In genomic region chr13:77016241-77016812, GRCh38 we compare ENCODE assay signal across 25 cellular contexts. TPM values are rescaled to one million over a fixed set of nuclear protein-coding genes. Genes with fewer than 3 reads are reported as not detected.
DNase-seq lines count a peak whose midpoint lies in the region; ATAC-seq, FAIRE-seq and TF ChIP-seq lines count a peak whose summit lies in the region.
"Had no signal": no experiment of that assay in that cellular context is flagged by ENCODE, and none has a peak within 500 bp of the region (broad histone marks: within the 10 kb centered on the region; RNA-seq: fewer than 3 reads in every experiment).

No MANE protein-coding gene starts in this region.

- POLR2A ChIA-PET in CD8-positive, alpha-beta T cell (lab: Charles Lee) = interaction anchor here (1.2 to 2.3 kb wide), 3 partner anchors 10 to 24 kb away, joined by 3 to 15 read pairs (median 15); partner anchors contain the start of genes CLN5 and FBXL3

- H3K4me3 Mint-ChIP-seq in CD8-positive, alpha-beta T cell = no peak overlapping the region
- H3K4me3 Mint-ChIP-seq: activated CD8-positive, alpha-beta T cell treated with anti-CD3 and anti-CD28 coated beads for 36 hours; activated naive CD8-positive, alpha-beta T cell treated with anti-CD3 and anti-CD28 coated beads, Interleukin-2, amount 10 ng/mL, durations not matched to agents 7 days and 5 days; activated T-cell treated with anti-CD3 and anti-CD28 coated beads, Interleukin-2, amount 50 U/mL, for 72 hours; CD8-positive, alpha-beta memory T cell had no signal

- peaks cover 75% of the 10 kb centered on the region for H3K4me1 Mint-ChIP-seq in CD8-positive, alpha-beta T cell (ENCODE audit: low read depth)

- no peak for ATAC-seq in CD8-positive, alpha-beta T cell
- ATAC-seq in HG03342 (IDR thresholded peaks at IDR 0.05; ENCODE audit: unreplicated experiment) = no peak
- ATAC-seq in HG03196 (IDR thresholded peaks at IDR 0.05; ENCODE audit: unreplicated experiment) = no peak
- ATAC-seq: activated CD8-positive, alpha-beta T cell treated with anti-CD3 and anti-CD28 coated beads for 36 hours; activated T-cell treated with anti-CD3 and anti-CD28 coated beads, Interleukin-2, amount 50 U/mL, for 72 hours; PC-3 had no signal

- no peaks in the 10 kb centered on the region for H3K27me3 Mint-ChIP-seq in CD8-positive, alpha-beta T cell (ENCODE audit: low read depth)
- H3K27me3 Mint-ChIP-seq: activated CD8-positive, alpha-beta T cell treated with anti-CD3 and anti-CD28 coated beads for 36 hours; activated naive CD8-positive, alpha-beta T cell treated with anti-CD3 and anti-CD28 coated beads, Interleukin-2, amount 10 ng/mL, durations not matched to agents 7 days and 5 days; CD8-positive, alpha-beta memory T cell had no signal

- H3K9ac ChIP-seq in kidney (ENCODE audit: low read length in 2 of 2) (no peak overlapping the region), skeletal muscle tissue (ENCODE audit: low read depth in 1 of 3, low read length in 3 of 3) (no peak overlapping the region)

- CTCF ChIA-PET in CD8-positive, alpha-beta T cell (lab: Charles Lee) = interaction anchor here (1.8 kb wide), 1 partner anchor 36 kb away, joined by 5 read pairs; no protein-coding TSS in a partner anchor

- H3K36me3 Mint-ChIP-seq in CD8-positive, alpha-beta T cell = peaks cover 80% of the 10 kb centered on the region

- peaks cover 21% of the 10 kb centered on the region for H3K4me1 ChIP-seq in CD8-positive, alpha-beta T cell (ENCODE audit: insufficient read depth, low read length)
- peaks cover 3 to 6% of the 10 kb centered on the region in 2 donors for H3K4me1 ChIP-seq in kidney (ENCODE audit: control insufficient read depth in 1 of 2, insufficient read depth in 1 of 2, low read depth in 1 of 2, low read length in 2 of 2)
- H3K4me1 ChIP-seq in skeletal muscle tissue (ENCODE audit: control insufficient read depth in 3 of 3, insufficient read depth in 3 of 3, low read length in 3 of 3) = peaks cover 2 to 24% (median 3%) of the 10 kb centered on the region in 3 donors
- H3K4me1 ChIP-seq: HAP-1, SJCRH30 had no signal

- no peaks in the 10 kb centered on the region for H3K27me3 ChIP-seq in CD8-positive, alpha-beta T cell (ENCODE audit: insufficient read depth, low read length)
- no peaks in the 10 kb centered on the region for H3K27me3 ChIP-seq in skeletal muscle tissue (ENCODE audit: control insufficient read depth in 3 of 3, insufficient read depth in 3 of 3, low read length in 3 of 3)
- H3K27me3 ChIP-seq: SJCRH30 had no signal

- H3K27ac ChIP-seq in CD8-positive, alpha-beta T cell (ENCODE audit: low read depth, low read length) = no peak overlapping the region
- H3K27ac ChIP-seq in cingulate gyrus (ENCODE audit: low read depth, low read length) (peak overlapping the region; percentile 69), kidney (ENCODE audit: low read depth in 2 of 2, low read length in 2 of 2) (peak overlapping the region in 1 of 2 donors; percentile 2), skeletal muscle tissue (ENCODE audit: low read depth, low read length) (peak overlapping the region; percentile 2), substantia nigra (ENCODE audit: low read depth, low read length, poor library complexity, severe bottlenecking) (no peak overlapping the region)
- H3K27ac ChIP-seq: SJCRH30 had no signal

- no peak for DNase-seq in CD8-positive, alpha-beta T cell
- DNase-seq in kidney (no peak), NCI-H774 (lab: John Stamatoyannopoulos, UW) (no peak), substantia nigra (lab: John Stamatoyannopoulos, UW) (no peak)
- DNase-seq: activated CD4-positive, CD25-positive, alpha-beta regulatory T cell; activated CD8-positive, alpha-beta T cell treated with anti-CD3 and anti-CD28 coated beads for 36 hours; activated naive CD8-positive, alpha-beta T cell treated with anti-CD3 and anti-CD28 coated beads, Interleukin-2, amount 10 ng/mL, durations not matched to agents 7 days and 5 days; activated T-cell treated with anti-CD3 and anti-CD28 coated beads, Interleukin-2, amount 50 U/mL, for 72 hours; CD8-positive, alpha-beta memory T cell; central memory CD4-positive, alpha-beta T cell; DMS79 treated with DMSO at 0.1 percent for 48 hours; effector CD8-positive, alpha-beta T cell; IMR-90; NCI-H1436 treated with DMSO at 0.1 percent for 48 hours; NCI-H2171 treated with DMSO at 0.1 percent for 48 hours; NCI-H748 treated with DMSO at 0.1 percent for 48 hours; PC-3; SJCRH30; stimulated activated CD4-positive, alpha-beta T cell treated with anti-CD3 and anti-CD28 coated beads, Interleukin-4, amount 100 ng/mL, for 4 hours had no signal

- no peak overlapping the region for H3K4me3 ChIP-seq in CD8-positive, alpha-beta T cell (ENCODE audit: low read depth, low read length)
- no peak overlapping the region for H3K4me3 ChIP-seq in kidney (ENCODE audit: low read length in 2 of 2)
- no peak overlapping the region for H3K4me3 ChIP-seq in skeletal muscle tissue (ENCODE audit: low read length in 3 of 3)
- H3K4me3 ChIP-seq: HAP-1, lung, SJCRH30 had no signal

- H3K9me3 ChIP-seq in CD8-positive, alpha-beta T cell (ENCODE audit: low read length) = no peaks in the 10 kb centered on the region
- H3K9me3 ChIP-seq in kidney (ENCODE audit: control insufficient read depth in 1 of 2, low read length in 2 of 2) (no peaks in the 10 kb centered on the region), skeletal muscle tissue (ENCODE audit: control insufficient read depth in 3 of 3, low read length in 3 of 3) (no peaks in the 10 kb centered on the region)
- H3K9me3 ChIP-seq: HAP-1, SJCRH30 had no signal

- FAIRE-seq in kidney (lab: Jason Lieb, UNC) = peak; percentile 37

- H3K36me3 ChIP-seq in CD8-positive, alpha-beta T cell (ENCODE audit: insufficient read depth, low read length) = peaks cover 50% of the 10 kb centered on the region
- H3K36me3 ChIP-seq in kidney (ENCODE audit: control insufficient read depth in 1 of 2, insufficient read depth in 2 of 2, low read length in 2 of 2) (peaks cover 11 to 41% of the 10 kb centered on the region in 2 donors), skeletal muscle tissue (ENCODE audit: control insufficient read depth in 3 of 3, insufficient read depth in 3 of 3, low read length in 3 of 3) (peaks cover 15 to 52% (median 43%) of the 10 kb centered on the region in 3 donors)

- intact Hi-C loops in CD8-positive, alpha-beta T cell (cut with DNase I, micrococcal nuclease) = no loop called here
- intact Hi-C loops in kidney (cut with DNase I) = no loop called here

- TF ChIP-seq CTCF in CD8-positive, alpha-beta T cell (IDR thresholded peaks at IDR 0.05) = no peak
- no peak for TF ChIP-seq CTCF in kidney (IDR thresholded peaks at IDR 0.05; ENCODE audit: borderline replicate concordance, extremely low read depth, insufficient read depth)

- peak overlapping the region; percentile 10 for H3K27ac Mint-ChIP-seq in CD8-positive, alpha-beta T cell
- H3K27ac Mint-ChIP-seq: activated naive CD8-positive, alpha-beta T cell treated with anti-CD3 and anti-CD28 coated beads, Interleukin-2, amount 10 ng/mL, durations not matched to agents 7 days and 5 days had no signal

- H3K9me3 Mint-ChIP-seq in CD8-positive, alpha-beta T cell = no peaks in the 10 kb centered on the region
- H3K9me3 Mint-ChIP-seq: activated CD8-positive, alpha-beta T cell treated with anti-CD3 and anti-CD28 coated beads for 36 hours; activated naive CD8-positive, alpha-beta T cell treated with anti-CD3 and anti-CD28 coated beads, Interleukin-2, amount 10 ng/mL, durations not matched to agents 7 days and 5 days; activated T-cell treated with anti-CD3 and anti-CD28 coated beads, Interleukin-2, amount 50 U/mL, for 72 hours; CD8-positive, alpha-beta memory T cell had no signal

RNA-seq across cellular contexts. Expression of gene FBXL3, which starts 10.6 kb away (rescaled TPM):
- total RNA-seq in CD8-positive, alpha-beta T cell = 10 to 100 TPM; 91.3 to 97.0 TPM
- total RNA-seq in kidney (61.6 TPM), skeletal muscle tissue (50.6 TPM)
- polyA plus RNA-seq in kidney (ENCODE audit: insufficient read depth, low read depth, low replicate concordance) = 22.3 TPM

RNA-seq across cellular contexts. Expression of gene CLN5, which starts 24.4 kb away (rescaled TPM):
- total RNA-seq in CD8-positive, alpha-beta T cell = 10 to 100 TPM; 23.3 to 23.4 TPM
- 80.8 TPM for total RNA-seq in kidney
- polyA plus RNA-seq in kidney (ENCODE audit: insufficient read depth, low read depth, low replicate concordance) = 59.5 TPM
- total RNA-seq in skeletal muscle tissue = 16.7 TPM

Comparison
In these comparisons a context has a peak if more than half of its experiments do, and no peak if none do; other contexts are left out.
1. H3K27ac ChIP-seq: peak in cingulate gyrus (single experiment) and skeletal muscle tissue (single experiment); none in CD8-positive, alpha-beta T cell (single experiment) and substantia nigra (single experiment).